In genomic region chr2:237314198-237314597, GRCh38 we compare ENCODE assay signal across 20 cellular contexts.
DNase-seq lines count a peak whose midpoint lies in the region; ATAC-seq and TF ChIP-seq lines count a peak whose summit lies in the region.
"Had no signal": no experiment of that assay in that cellular context is flagged by ENCODE, and none has a peak within 500 bp of the region (broad histone marks: within the 10 kb centered on the region; RNA-seq: fewer than 3 reads in every experiment).

No MANE protein-coding gene starts in this region.

- peaks cover 12% of the 10 kb centered on the region for H3K27me3 Mint-ChIP-seq in neural progenitor cell (ENCODE audit: insufficient read depth, low read depth)

- ATAC-seq in thoracic aorta (ENCODE audit: insufficient number of reproducible peaks, low FRiP score, low read depth) = no peak
- ATAC-seq in HG03108 (IDR thresholded peaks at IDR 0.05; ENCODE audit: unreplicated experiment) = no peak
- ATAC-seq: stimulated activated naive B cell treated with anti-CD40 and anti-IgM and Interleukin-4, amounts not matched to agents 10 μg/mL and 1 μg/mL and 100 μg/mL, for 72 hours had no signal

- DNase-seq in adrenal gland (no peak), esophagus muscularis mucosa (ENCODE audit: extremely low spot score) (no peak), neural progenitor cell (ENCODE audit: low spot score) (no peak), thoracic aorta (ENCODE audit: low spot score) (no peak)
- DNase-seq in activated T-cell treated with anti-CD3 and anti-CD28 coated beads, Interleukin-2, amount 50 U/mL, for 1 hour = no peak
- no peak for DNase-seq in stimulated activated CD4-positive, alpha-beta T cell treated with anti-CD3 and anti-CD28 coated beads, Interleukin-1b, Interleukin-23, amount 100 ng/mL, for 48 hours
- DNase-seq: activated CD4-positive, alpha-beta T cell treated with anti-CD3 and anti-CD28 coated beads, Interleukin-2, amount 50 U/mL, for 1 hour; activated naive CD4-positive, alpha-beta T cell; AML-193; anterior cingulate cortex; DND-41; foreskin melanocyte; MV-4-11; naive B cell; NCI-H187 treated with DMSO at 0.1 percent for 48 hours; NCI-H446; RPMI8226; stimulated activated naive B cell treated with anti-CD40 and anti-IgM and Interleukin-4, amounts not matched to agents 10 μg/mL and 1 μg/mL and 100 μg/mL, for 72 hours; SW 1271 had no signal

- H3K9me3 ChIP-seq in adrenal gland (replicated peaks in 1 of 3) (no peaks in the 10 kb centered on the region), esophagus muscularis mucosa (no peaks in the 10 kb centered on the region), neural progenitor cell (ENCODE audit: low read depth) (no peaks in the 10 kb centered on the region), thoracic aorta (no peaks in the 10 kb centered on the region)

- H3K4me1 ChIP-seq in adrenal gland (replicated peaks in 1 of 2) = peaks cover 12 to 15% of the 10 kb centered on the region in 2 donors
- peaks cover 27 to 86% (median 80%) of the 10 kb centered on the region in 4 donors for H3K4me1 ChIP-seq in esophagus muscularis mucosa
- no peaks in the 10 kb centered on the region for H3K4me1 ChIP-seq in neural progenitor cell
- H3K4me1 ChIP-seq in thoracic aorta (ENCODE audit: control insufficient read depth in 1 of 2, low read depth in 2 of 2) = peaks cover 27 to 59% of the 10 kb centered on the region in 2 donors

- H3K4me3 Mint-ChIP-seq in neural progenitor cell = no peak overlapping the region
- H3K4me3 Mint-ChIP-seq: naive B cell; stimulated activated naive B cell treated with anti-CD40 and anti-IgM and Interleukin-4, amounts not matched to agents 10 μg/mL and 1 μg/mL and 100 μg/mL, for 72 hours had no signal

- H3K27me3 ChIP-seq in adrenal gland (no peaks in the 10 kb centered on the region), esophagus muscularis mucosa (no peaks in the 10 kb centered on the region), neural progenitor cell (no peaks in the 10 kb centered on the region), thoracic aorta (replicated peaks; ENCODE audit: insufficient read depth) (no peaks in the 10 kb centered on the region)

- TF ChIP-seq CTCF in adrenal gland (IDR thresholded peaks at IDR 0.05) (no peak), esophagus muscularis mucosa (IDR thresholded peaks at IDR 0.05) (no peak), neural progenitor cell (IDR thresholded peaks at IDR 0.05) (no peak), thoracic aorta (IDR thresholded peaks at IDR 0.05) (no peak)

- TF ChIP-seq POLR2A in adrenal gland (IDR thresholded peaks at IDR 0.05) = no peak
- TF ChIP-seq POLR2A in esophagus muscularis mucosa (IDR thresholded peaks at IDR 0.05; ENCODE audit: low read depth) = no peak

- no peaks in the 10 kb centered on the region for H4K20me1 ChIP-seq in neural progenitor cell (ENCODE audit: low read depth)

- H3K27ac ChIP-seq in adrenal gland (peak overlapping the region in 3 of 5 donors; percentile 30 to 81 (median 77)), esophagus muscularis mucosa (replicated peaks in 1 of 4) (peak overlapping the region; percentile 93 to 96 (median 95)), neural progenitor cell (no peak overlapping the region), thoracic aorta (peak overlapping the region; percentile 94 to 98)

- H3K79me2 ChIP-seq in neural progenitor cell (ENCODE audit: low read depth) = no peaks in the 10 kb centered on the region

- no peak overlapping the region for H3K4me2 ChIP-seq in neural progenitor cell

- no peaks in the 10 kb centered on the region for H3K36me3 ChIP-seq in adrenal gland (replicated peaks in 1 of 2)
- no peaks in the 10 kb centered on the region for H3K36me3 ChIP-seq in esophagus muscularis mucosa
- H3K36me3 ChIP-seq in neural progenitor cell = no peaks in the 10 kb centered on the region
- no peaks in the 10 kb centered on the region for H3K36me3 ChIP-seq in thoracic aorta

- peak overlapping the region; percentile 97 for H3K27ac Mint-ChIP-seq in neural progenitor cell
- H3K27ac Mint-ChIP-seq: naive B cell; stimulated activated naive B cell treated with anti-CD40 and anti-IgM and Interleukin-4, amounts not matched to agents 10 μg/mL and 1 μg/mL and 100 μg/mL, for 72 hours had no signal

- WGBS in adrenal gland, 4 donors = 97 to 99% (median 97%) methylated on average over 7 of the region's 7 CpGs
- 65% methylated on average over 7 of the region's 7 CpGs for WGBS in esophagus muscularis mucosa

- H3K4me3 ChIP-seq in adrenal gland (no peak overlapping the region), esophagus muscularis mucosa (no peak overlapping the region), neural progenitor cell (no peak overlapping the region), thoracic aorta (no peak overlapping the region)

- TF ChIP-seq EP300 in esophagus muscularis mucosa (IDR thresholded peaks at IDR 0.05) = no peak

- intact Hi-C loops in adrenal gland (cut with DNase I) = loop anchor here (10.0 kb wide), 3 partner anchors 109 to 139 kb away; no protein-coding TSS in a partner anchor
- intact Hi-C loops in esophagus muscularis mucosa (cut with DNase I) = loop anchor here (2.0 kb wide), 1 partner anchor 97 kb away; no protein-coding TSS in a partner anchor

- H3F3A ChIP-seq in neural progenitor cell (ENCODE audit: low read depth) = no peaks in the 10 kb centered on the region

- no peak overlapping the region for H2AFZ ChIP-seq in neural progenitor cell (replicated peaks)

- H3K9ac ChIP-seq in neural progenitor cell = no peak overlapping the region

- no peaks in the 10 kb centered on the region for H3K36me3 Mint-ChIP-seq in neural progenitor cell
- H3K36me3 Mint-ChIP-seq: naive B cell; stimulated activated naive B cell treated with anti-CD40 and anti-IgM and Interleukin-4, amounts not matched to agents 10 μg/mL and 1 μg/mL and 100 μg/mL, for 72 hours had no signal

- H3K9me3 Mint-ChIP-seq in neural progenitor cell = no peaks in the 10 kb centered on the region
- H3K9me3 Mint-ChIP-seq: stimulated activated naive B cell treated with anti-CD40 and anti-IgM and Interleukin-4, amounts not matched to agents 10 μg/mL and 1 μg/mL and 100 μg/mL, for 72 hours had no signal

- peaks cover 29% of the 10 kb centered on the region for H3K4me1 Mint-ChIP-seq in neural progenitor cell
- H3K4me1 Mint-ChIP-seq: naive B cell; stimulated activated naive B cell treated with anti-CD40 and anti-IgM and Interleukin-4, amounts not matched to agents 10 μg/mL and 1 μg/mL and 100 μg/mL, for 72 hours had no signal
